In the genomic region with DNA sequence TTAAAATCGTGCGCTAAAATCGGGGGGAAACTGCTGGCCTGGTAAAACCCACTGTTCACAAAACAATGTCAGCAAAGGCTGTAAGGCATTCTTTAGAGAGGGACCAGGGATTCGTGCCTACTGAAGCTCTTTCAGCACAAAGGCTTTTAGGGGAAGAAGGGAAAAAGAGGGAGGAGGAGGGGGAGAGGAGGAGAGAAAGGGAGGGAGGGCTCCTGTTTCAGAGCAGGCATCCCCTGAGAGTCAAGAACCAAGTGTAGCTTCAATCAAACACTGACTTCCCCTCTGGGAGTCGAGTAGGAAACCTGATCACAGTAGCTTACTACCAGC, we compare ENCODE assay signal across 13 cellular contexts. TPM values are rescaled to one million over a fixed set of nuclear protein-coding genes. Genes with fewer than 3 reads are reported as not detected.
DNase-seq lines count a peak whose midpoint lies in the region; ATAC-seq and TF ChIP-seq lines count a peak whose summit lies in the region.
"Had no signal": no experiment of that assay in that cellular context is flagged by ENCODE, and none has a peak within 500 bp of the region (broad histone marks: within the 10 kb centered on the region; RNA-seq: fewer than 3 reads in every experiment).

No MANE protein-coding gene starts in this region.

- H3K27me3 ChIP-seq in HAP-1 (ENCODE audit: low read depth) (no peaks in the 10 kb centered on the region), SJCRH30 (no peaks in the 10 kb centered on the region), hepatocyte (peaks cover 55% of the 10 kb centered on the region), stomach (peaks cover 0 to 36% (median 0%) of the 10 kb centered on the region in 3 donors)
- no peaks in the 10 kb centered on the region for H3K27me3 ChIP-seq in effector memory CD4-positive, alpha-beta T cell (replicated peaks; ENCODE audit: control insufficient read depth, insufficient read depth, low read length, poor library complexity, severe bottlenecking)

- no peak for ATAC-seq in GM18519 (IDR thresholded peaks at IDR 0.05; ENCODE audit: low FRiP score, unreplicated experiment)
- ATAC-seq: activated T-cell treated with anti-CD3 and anti-CD28 coated beads, Interleukin-2, amount 50 U/mL, for 72 hours; natural killer cell treated with Interleukin-12 subunit alpha and Interleukin-12 subunit beta and Interleukin-15 and Interleukin-18, amount 100 ng/mL, for 72 hours; PC-3 had no signal

- DNase-seq in HAP-1 (ENCODE audit: low spot score in 2 of 2) (peak; percentile 59 to 75), SJCRH30 (peak in 1 of 2 experiments; percentile 53), hepatocyte (ENCODE audit: low spot score) (no peak), stomach (no peak), SHP77 treated with DMSO at 0.1 percent for 48 hours (lab: John Stamatoyannopoulos, UW) (no peak)
- DNase-seq in effector memory CD4-positive, alpha-beta T cell: no peak
- DNase-seq: activated CD4-positive, alpha-beta T cell treated with anti-CD3 and anti-CD28 coated beads, Interleukin-2, amount 50 U/mL, for 1 hour; activated T-cell treated with anti-CD3 and anti-CD28 coated beads, Interleukin-2, amount 50 U/mL, for 72 hours; amniotic stem cell; PC-3 had no signal

- no peak overlapping the region for H3K4me3 ChIP-seq in HAP-1
- no peak overlapping the region for H3K4me3 ChIP-seq in SJCRH30
- H3K4me3 ChIP-seq in hepatocyte: no peak overlapping the region
- H3K4me3 ChIP-seq in stomach: no peak overlapping the region
- H3K4me3 ChIP-seq in effector memory CD4-positive, alpha-beta T cell (ENCODE audit: insufficient read depth, low read depth, low read length, poor library complexity, severe bottlenecking): no peak overlapping the region
- H3K4me3 ChIP-seq: spleen had no signal

- in situ Hi-C loops in HAP-1 (cut with MboI; ENCODE audit: low sequenced_read_pairs): loop anchor here (10.0 kb wide), 1 partner anchor 177 kb away; no protein-coding TSS in a partner anchor

- intact Hi-C loops in stomach (cut with DNase I; ENCODE audit: low total_unique reads): no loop called here

- TF ChIP-seq CTCF in hepatocyte (IDR thresholded peaks at IDR 0.05; ENCODE audit: poor library complexity) (no peak), stomach (IDR thresholded peaks at IDR 0.05) (no peak)

- H4K20me1 ChIP-seq in hepatocyte (ENCODE audit: insufficient read depth, poor library complexity, severe bottlenecking): peaks cover 54% of the 10 kb centered on the region

- H3K4me2 ChIP-seq in hepatocyte: peak overlapping the region; percentile 88

- H3K9me2 ChIP-seq in hepatocyte (replicated peaks; ENCODE audit: insufficient read depth): no peaks in the 10 kb centered on the region

- 13% methylated on average over 5 of the region's 5 CpGs for WGBS in hepatocyte (ENCODE audit: low lambda C conversion rate, missing lambda C conversion rate)
- 16 to 36% (median 33%) methylated on average over 4 to 5 of the region's 5 CpGs for WGBS in stomach, 5 donors

- no peak overlapping the region for H2AFZ ChIP-seq in hepatocyte

- H3K9me3 ChIP-seq in HAP-1: no peaks in the 10 kb centered on the region
- no peaks in the 10 kb centered on the region for H3K9me3 ChIP-seq in SJCRH30 (replicated peaks)
- no peaks in the 10 kb centered on the region for H3K9me3 ChIP-seq in hepatocyte (ENCODE audit: low read depth)
- H3K9me3 ChIP-seq in stomach: no peaks in the 10 kb centered on the region
- no peaks in the 10 kb centered on the region for H3K9me3 ChIP-seq in effector memory CD4-positive, alpha-beta T cell (ENCODE audit: control insufficient read depth, low read length)
- H3K9me3 ChIP-seq: spleen had no signal

- H3K36me3 ChIP-seq in HAP-1 (replicated peaks): peaks cover 4% of the 10 kb centered on the region; the same call in 1 of the 2 replicates
- H3K36me3 ChIP-seq in SJCRH30: peaks cover 3% of the 10 kb centered on the region; the same call in 1 of the 2 replicates
- no peaks in the 10 kb centered on the region for H3K36me3 ChIP-seq in hepatocyte (replicated peaks; ENCODE audit: insufficient read depth, low read depth)
- H3K36me3 ChIP-seq in stomach: no peaks in the 10 kb centered on the region
- no peaks in the 10 kb centered on the region for H3K36me3 ChIP-seq in effector memory CD4-positive, alpha-beta T cell (ENCODE audit: control insufficient read depth, insufficient read depth, low read length)
- H3K36me3 ChIP-seq: spleen had no signal

- H3K27ac ChIP-seq in SJCRH30 (peak overlapping the region; percentile 91), hepatocyte (peak overlapping the region; percentile 82), stomach (peak overlapping the region; percentile 37 to 85 (median 75))
- H3K27ac ChIP-seq in effector memory CD4-positive, alpha-beta T cell (ENCODE audit: insufficient read depth, low read length, poor library complexity, severe bottlenecking): no peak overlapping the region
- H3K27ac ChIP-seq: spleen had no signal

- peaks cover 93% of the 10 kb centered on the region for H3K79me2 ChIP-seq in hepatocyte

- no peak for TF ChIP-seq POLR2A in stomach (IDR thresholded peaks at IDR 0.05)

- TF ChIP-seq EP300 in stomach (IDR thresholded peaks at IDR 0.05): no peak

- H3K4me1 ChIP-seq in HAP-1 (peaks cover 74% of the 10 kb centered on the region), SJCRH30 (peaks cover 17% of the 10 kb centered on the region), hepatocyte (ENCODE audit: insufficient read depth) (peaks cover 95% of the 10 kb centered on the region), stomach (peaks cover 25 to 100% (median 84%) of the 10 kb centered on the region in 4 donors)
- H3K4me1 ChIP-seq in effector memory CD4-positive, alpha-beta T cell (ENCODE audit: control insufficient read depth, insufficient read depth, low read length, poor library complexity, severe bottlenecking): peaks cover 26% of the 10 kb centered on the region

RNA-seq across cellular contexts. Expression of a gene that starts 9.5 kb away (rescaled TPM):
- total RNA-seq in SJCRH30 (2014; rRNA removed; shearing (Covaris generic)): 62.5 and 64.8 TPM in 2 replicates
- total RNA-seq in hepatocyte (22.7 and 22.9 TPM in 2 replicates), stomach (10 to 100 TPM; 11.0 to 45.5 (median 34.8) TPM)
- polyA plus RNA-seq in hepatocyte (13.6 and 15.3 TPM in 2 replicates), stomach (10 to 100 TPM in 1 of 3 donors, 1 to 10 TPM in 2; 4.4 to 11.8 (median 5.0) TPM)

Comparison
In these comparisons a context has a peak if more than half of its experiments do, and no peak if none do; other contexts are left out.
1. DNase-seq: peak in HAP-1 (2 of 2); none in hepatocyte (single experiment), stomach (single experiment), effector memory CD4-positive, alpha-beta T cell (0 of 3) and SHP77 treated with DMSO at 0.1 percent for 48 hours (single experiment).